10 cellular contexts compared by ENCODE assay signal in genomic region chr3:129577925-129578742, GRCh38. TPM values are rescaled to one million over a fixed set of nuclear protein-coding genes. Genes with fewer than 3 reads are reported as not detected.
A peak's percentile ranks its signal among the peaks of the same experiment; 100 is the strongest.
DNase-seq lines count a peak whose midpoint lies in the region; ATAC-seq, FAIRE-seq and TF ChIP-seq lines count a peak whose summit lies in the region.
"Had no signal": no experiment of that assay in that cellular context is flagged by ENCODE, and none has a peak within 500 bp of the region (broad histone marks: within the 10 kb centered on the region; RNA-seq: fewer than 3 reads in every experiment).

No MANE protein-coding gene starts in this region.

- H3K36me3 ChIP-seq in adipocyte (ENCODE audit: control insufficient read depth, insufficient read depth, low read length, severe bottlenecking) (peaks cover 88% of the 10 kb centered on the region), spleen (peaks cover 0 to 94% (median 18%) of the 10 kb centered on the region in 6 donors)
- H3K36me3 ChIP-seq: cardiac muscle cell had no signal

- H3K4me3 ChIP-seq in adipocyte (ENCODE audit: low read length) (no peak overlapping the region), spleen (peak overlapping the region in 1 of 8 donors; percentile 16)
- H3K4me3 ChIP-seq: cardiac muscle cell had no signal

- H3K9ac ChIP-seq in adipocyte (ENCODE audit: low read length), result peak overlapping the region; percentile 4

- H3K9me3 ChIP-seq in adipocyte (ENCODE audit: control insufficient read depth, low read length), result no peaks in the 10 kb centered on the region
- H3K9me3 ChIP-seq in spleen, result no peaks in the 10 kb centered on the region

- intact Hi-C loops in spleen (cut with DNase I; ENCODE audit: low total_unique reads), result no loop called here

- no peak for TF ChIP-seq CTCF in spleen (IDR thresholded peaks at IDR 0.05 in 8 of 11, conservative IDR thresholded peaks at IDR 0.05 in 3 of 11)

- H3K27ac ChIP-seq in spleen, result peak overlapping the region; percentile 72 to 97 (median 88)
- H3K27ac ChIP-seq: cardiac muscle cell had no signal

- ATAC-seq in HG03432 (IDR thresholded peaks at IDR 0.05; ENCODE audit: unreplicated experiment), result peak; percentile 64

- WGBS in spleen, 5 donors, result 23 to 47% (median 32%) methylated on average over 16 to 21 of the region's 21 CpGs

- H3K27me3 ChIP-seq in adipocyte (replicated peaks; ENCODE audit: control insufficient read depth, insufficient read depth, low read length), result no peaks in the 10 kb centered on the region
- H3K27me3 ChIP-seq in spleen (replicated peaks in 1 of 7), result no peaks in the 10 kb centered on the region
- H3K27me3 ChIP-seq: cardiac muscle cell had no signal

- FAIRE-seq in GM19239 (lab: Jason Lieb, UNC), result peak; percentile 56

- DNase-seq in GM19239 (ENCODE audit: insufficient read length, low spot score) (peak; percentile 79), adipocyte (ENCODE audit: low read depth) (no peak), spleen (peak; percentile 93), epidermal melanocyte (ENCODE audit: insufficient read length, low spot score) (no peak), NCI-H1436 treated with DMSO at 0.1 percent for 48 hours (lab: John Stamatoyannopoulos, UW) (no peak), Ammon's horn (ENCODE audit: low spot score) (no peak)
- DNase-seq in activated CD4-positive, alpha-beta T cell treated with anti-CD3 and anti-CD28 coated beads, Interleukin-2, amount 50 U/mL, for 48 hours, result no peak

- H3K4me1 ChIP-seq in adipocyte (ENCODE audit: control insufficient read depth, insufficient read depth, low read length), result peaks cover 4% of the 10 kb centered on the region
- peaks cover 32 to 88% (median 50%) of the 10 kb centered on the region in 6 donors for H3K4me1 ChIP-seq in spleen

- no peak for TF ChIP-seq POLR2A in spleen (IDR thresholded peaks at IDR 0.05)

RNA-seq across cellular contexts. Expression of gene PLXND1, which starts 28.3 kb away (rescaled TPM):
- total RNA-seq in spleen, result 100 to 1,000 TPM; 121 to 238 (median 170) TPM
- 10 to 100 TPM; 44.4 to 97.9 (median 79.2) TPM for polyA plus RNA-seq in spleen

RNA-seq across cellular contexts. Expression of gene H1-8, which starts 35.2 kb away (rescaled TPM):
- total RNA-seq in spleen, result not detected
- not detected for polyA plus RNA-seq in spleen
- total RNA-seq: cardiac muscle cell, renal cortical epithelial cell had no signal
- polyA plus RNA-seq: cardiac muscle cell had no signal

RNA-seq across cellular contexts. Expression of gene RHO, which starts 49.7 kb away (rescaled TPM):
- total RNA-seq in spleen, result not detected
- not detected for polyA plus RNA-seq in spleen
- total RNA-seq: cardiac muscle cell, renal cortical epithelial cell had no signal
- polyA plus RNA-seq: cardiac muscle cell had no signal

Comparison
In these comparisons a context has a peak if more than half of its experiments do, and no peak if none do; other contexts are left out.
1. DNase-seq: peak in GM19239 (single experiment) and spleen (single experiment); none in adipocyte (single experiment), epidermal melanocyte (single experiment), activated CD4-positive, alpha-beta T cell treated with anti-CD3 and anti-CD28 coated beads, Interleukin-2, amount 50 U/mL, for 48 hours (0 of 2), NCI-H1436 treated with DMSO at 0.1 percent for 48 hours (single experiment) and Ammon's horn (single experiment).